In the genomic region with DNA sequence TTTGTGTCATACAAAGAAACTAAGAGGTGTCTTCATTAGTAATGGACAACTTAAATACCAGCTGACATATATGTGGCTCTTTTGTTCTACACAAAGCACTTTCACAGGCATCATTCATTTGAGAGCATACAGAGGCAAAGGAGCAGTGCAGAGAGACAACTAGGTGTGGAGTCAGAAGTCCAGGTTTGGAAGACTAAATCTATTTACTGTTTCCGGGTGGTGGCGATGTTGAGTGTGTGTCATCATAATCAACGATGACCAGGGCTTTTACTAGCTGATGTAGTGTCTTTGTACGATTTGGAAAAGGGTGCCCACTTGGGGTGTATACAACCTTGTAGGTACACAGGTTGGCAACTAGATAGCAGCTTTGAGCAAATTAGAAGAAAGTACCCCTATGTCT, we compare ENCODE assay signal across 14 cellular contexts.
"Had no signal": no experiment of that assay in that cellular context is flagged by ENCODE, and none has a peak within 500 bp of the region (broad histone marks: within the 10 kb centered on the region; RNA-seq: fewer than 3 reads in every experiment).

No MANE protein-coding gene starts in this region.

- DNase-seq: activated B cell treated with CpG ODN at 0.5 μM for 24 hours; activated CD4-positive, alpha-beta memory T cell treated with anti-CD3 and anti-CD28 coated beads for 36 hours; activated CD4-positive, alpha-beta T cell treated with anti-CD3 and anti-CD28 coated beads for 4 hours; amniotic stem cell; effector memory CD8-positive, alpha-beta T cell; foreskin melanocyte; glutamatergic neuron; hippocampal formation; occipital lobe; retina; stimulated activated naive B cell treated with anti-CD40 and anti-IgM and Interleukin-4, amounts not matched to agents 10 μg/mL and 1 μg/mL and 100 μg/mL, for 72 hours had no signal

- H3K4me3 ChIP-seq: lung had no signal

- H3K4me3 Mint-ChIP-seq: activated B cell treated with CpG ODN at 0.5 μM for 24 hours; activated CD4-positive, alpha-beta memory T cell treated with anti-CD3 and anti-CD28 coated beads for 36 hours; activated naive CD8-positive, alpha-beta T cell; effector memory CD8-positive, alpha-beta T cell; stimulated activated naive B cell treated with anti-CD40 and anti-IgM and Interleukin-4, amounts not matched to agents 10 μg/mL and 1 μg/mL and 100 μg/mL, for 72 hours had no signal

- H3K9me3 Mint-ChIP-seq: activated B cell treated with CpG ODN at 0.5 μM for 24 hours; activated CD4-positive, alpha-beta memory T cell treated with anti-CD3 and anti-CD28 coated beads for 36 hours; effector memory CD8-positive, alpha-beta T cell; stimulated activated naive B cell treated with anti-CD40 and anti-IgM and Interleukin-4, amounts not matched to agents 10 μg/mL and 1 μg/mL and 100 μg/mL, for 72 hours had no signal

- ATAC-seq: effector memory CD8-positive, alpha-beta T cell; stimulated activated naive B cell treated with anti-CD40 and anti-IgM and Interleukin-4, amounts not matched to agents 10 μg/mL and 1 μg/mL and 100 μg/mL, for 72 hours had no signal

- FAIRE-seq: islet of Langerhans had no signal

- H3K4me1 Mint-ChIP-seq: activated B cell treated with CpG ODN at 0.5 μM for 24 hours had no signal

- H3K27ac Mint-ChIP-seq: activated B cell treated with CpG ODN at 0.5 μM for 24 hours; activated CD4-positive, alpha-beta memory T cell treated with anti-CD3 and anti-CD28 coated beads for 36 hours; activated naive CD8-positive, alpha-beta T cell; effector memory CD8-positive, alpha-beta T cell; stimulated activated naive B cell treated with anti-CD40 and anti-IgM and Interleukin-4, amounts not matched to agents 10 μg/mL and 1 μg/mL and 100 μg/mL, for 72 hours had no signal

- H3K36me3 Mint-ChIP-seq: activated CD4-positive, alpha-beta memory T cell treated with anti-CD3 and anti-CD28 coated beads for 36 hours; activated naive CD8-positive, alpha-beta T cell; stimulated activated naive B cell treated with anti-CD40 and anti-IgM and Interleukin-4, amounts not matched to agents 10 μg/mL and 1 μg/mL and 100 μg/mL, for 72 hours had no signal

- H3K27me3 Mint-ChIP-seq: activated B cell treated with CpG ODN at 0.5 μM for 24 hours; activated CD4-positive, alpha-beta memory T cell treated with anti-CD3 and anti-CD28 coated beads for 36 hours; effector memory CD8-positive, alpha-beta T cell had no signal
